Comparison of ENCODE assay signal across 20 cellular contexts in the genomic region with DNA sequence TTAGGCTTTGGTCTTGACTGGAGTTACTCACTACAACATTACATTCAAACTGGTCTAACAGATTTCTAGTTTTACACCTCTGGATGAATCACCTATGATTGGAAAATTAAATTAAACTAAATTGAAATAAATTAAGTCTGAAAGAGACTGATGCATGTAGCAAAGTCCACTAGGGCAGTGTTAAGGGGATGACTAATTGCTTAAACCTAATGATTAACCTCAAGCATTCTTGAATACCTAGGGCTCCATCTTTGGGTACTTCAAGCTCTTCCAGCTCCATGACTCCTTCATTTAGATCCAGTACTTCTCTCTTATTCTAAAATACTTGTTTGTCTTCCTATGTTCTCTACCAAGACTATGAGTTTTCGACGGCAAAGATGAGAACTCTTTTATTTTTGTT.
"Had no signal": no experiment of that assay in that cellular context is flagged by ENCODE, and none has a peak within 500 bp of the region (broad histone marks: within the 10 kb centered on the region; RNA-seq: fewer than 3 reads in every experiment).

No MANE protein-coding gene starts in this region.

- H3K9me3 Mint-ChIP-seq: central memory CD8-positive, alpha-beta T cell; effector memory CD8-positive, alpha-beta T cell; naive thymus-derived CD8-positive, alpha-beta T cell had no signal

- H3K4me1 Mint-ChIP-seq: central memory CD8-positive, alpha-beta T cell; naive thymus-derived CD8-positive, alpha-beta T cell had no signal

- H3K27me3 Mint-ChIP-seq: central memory CD8-positive, alpha-beta T cell; effector memory CD8-positive, alpha-beta T cell; naive thymus-derived CD8-positive, alpha-beta T cell had no signal

- H3K36me3 Mint-ChIP-seq: type B pancreatic cell had no signal

- H3K4me3 Mint-ChIP-seq: central memory CD8-positive, alpha-beta T cell; effector memory CD8-positive, alpha-beta T cell; naive thymus-derived CD8-positive, alpha-beta T cell; type B pancreatic cell had no signal

- ATAC-seq: effector memory CD8-positive, alpha-beta T cell; foreskin keratinocyte; heart left ventricle; left colon; mucosa of descending colon; naive thymus-derived CD8-positive, alpha-beta T cell; psoas muscle had no signal

- H3K27me3 ChIP-seq: foreskin keratinocyte, neutrophil, sigmoid colon, suprapubic skin, thyroid gland had no signal

- H3K27ac Mint-ChIP-seq: effector memory CD8-positive, alpha-beta T cell; naive thymus-derived CD8-positive, alpha-beta T cell; type B pancreatic cell had no signal

- H3K36me3 ChIP-seq: heart left ventricle, neutrophil, sigmoid colon, suprapubic skin, thyroid gland had no signal

- DNase-seq: effector memory CD8-positive, alpha-beta T cell; erythroblast; foreskin keratinocyte; heart left ventricle; hippocampal formation; left colon; mammary epithelial cell; mucosa of descending colon; naive thymus-derived CD8-positive, alpha-beta T cell; psoas muscle; sigmoid colon; stimulated activated CD4-positive, alpha-beta T cell treated with anti-CD3 and anti-CD28 coated beads, Interleukin-12 subunit alpha, Interleukin-12 subunit beta, amount 100 ng/mL, for 4 hours; stimulated activated CD4-positive, alpha-beta T cell treated with anti-CD3 and anti-CD28 coated beads, Interleukin-2, amount 100 ng/mL, for 48 hours; stimulated activated naive CD4-positive, alpha-beta T cell treated with Interleukin-2 at 50 U/mL for 16 hours; thyroid gland had no signal

- H3K4me3 ChIP-seq: heart left ventricle, mucosa of descending colon, psoas muscle, sigmoid colon, skin epidermis, suprapubic skin, thyroid gland had no signal
